14 cellular contexts compared by ENCODE assay signal in the genomic region with DNA sequence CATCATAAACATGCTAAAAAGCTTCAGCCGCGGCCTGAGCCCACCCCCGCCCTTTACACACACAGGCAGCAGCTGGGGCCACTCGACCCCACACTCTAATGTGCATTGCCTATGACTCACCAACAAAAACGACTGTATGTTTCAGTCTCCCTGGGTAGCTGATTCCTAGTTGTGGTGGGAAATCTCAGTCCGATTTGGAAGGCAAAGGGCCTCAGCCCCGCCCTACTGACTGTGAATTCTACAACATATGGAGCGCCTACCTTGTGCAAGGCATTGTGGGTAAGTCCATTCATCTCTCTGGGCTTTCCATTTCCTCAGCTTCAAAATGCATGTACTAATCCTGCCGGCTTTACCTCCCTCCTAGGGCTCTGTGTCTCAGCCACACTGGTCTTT.
DNase-seq lines count a peak whose midpoint lies in the region; ATAC-seq, FAIRE-seq and TF ChIP-seq lines count a peak whose summit lies in the region.
"Had no signal": no experiment of that assay in that cellular context is flagged by ENCODE, and none has a peak within 500 bp of the region (broad histone marks: within the 10 kb centered on the region; RNA-seq: fewer than 3 reads in every experiment).

No MANE protein-coding gene starts in this region.

- DNase-seq in EL (peak; percentile 69), NCI-H510A (lab: John Stamatoyannopoulos, UW) (peak; percentile 6), endodermal cell (no peak), neural progenitor cell (ENCODE audit: low spot score) (no peak), right cardiac atrium (no peak), small intestine (no peak)
- DNase-seq in stimulated activated naive CD4-positive, alpha-beta T cell treated with Interleukin-2 at 50 U/mL for 16 hours (lab: John Stamatoyannopoulos, UW): no peak
- DNase-seq: activated CD4-positive, alpha-beta T cell treated with anti-CD3 and anti-CD28 coated beads, Interleukin-2, amount 10 ng/mL, durations not matched to agents 24 days and 14 days; activated naive CD8-positive, alpha-beta T cell treated with anti-CD3 and anti-CD28 coated beads for 36 hours had no signal

- peak overlapping the region; percentile 38 for H3K27ac Mint-ChIP-seq in endodermal cell
- peak overlapping the region; percentile 96 for H3K27ac Mint-ChIP-seq in neural progenitor cell
- H3K27ac Mint-ChIP-seq: activated CD4-positive, alpha-beta T cell treated with anti-CD3 and anti-CD28 coated beads, Interleukin-2, amount 10 ng/mL, durations not matched to agents 24 days and 14 days; activated naive CD8-positive, alpha-beta T cell treated with anti-CD3 and anti-CD28 coated beads for 36 hours had no signal

- H3K27me3 Mint-ChIP-seq in endodermal cell (ENCODE audit: insufficient read depth): peaks cover 49% of the 10 kb centered on the region
- H3K27me3 Mint-ChIP-seq in neural progenitor cell (ENCODE audit: insufficient read depth, low read depth): peaks cover 7% of the 10 kb centered on the region
- H3K27me3 Mint-ChIP-seq: activated CD4-positive, alpha-beta T cell treated with anti-CD3 and anti-CD28 coated beads, Interleukin-2, amount 10 ng/mL, durations not matched to agents 24 days and 14 days had no signal

- no peak for ATAC-seq in right cardiac atrium
- no peak for ATAC-seq in GM21515 (IDR thresholded peaks at IDR 0.05; ENCODE audit: unreplicated experiment)

- no peaks in the 10 kb centered on the region for H3K9me3 Mint-ChIP-seq in endodermal cell
- H3K9me3 Mint-ChIP-seq in neural progenitor cell: no peaks in the 10 kb centered on the region
- H3K9me3 Mint-ChIP-seq: activated CD4-positive, alpha-beta T cell treated with anti-CD3 and anti-CD28 coated beads, Interleukin-2, amount 10 ng/mL, durations not matched to agents 24 days and 14 days; activated naive CD8-positive, alpha-beta T cell treated with anti-CD3 and anti-CD28 coated beads for 36 hours had no signal

- no peaks in the 10 kb centered on the region for H3K27me3 ChIP-seq in endodermal cell (ENCODE audit: control insufficient read depth, insufficient read depth, low read length, poor library complexity, severe bottlenecking)
- H3K27me3 ChIP-seq in neural progenitor cell: no peaks in the 10 kb centered on the region
- H3K27me3 ChIP-seq in right cardiac atrium (ENCODE audit: control insufficient read depth, insufficient read depth): no peaks in the 10 kb centered on the region
- no peaks in the 10 kb centered on the region for H3K27me3 ChIP-seq in small intestine (ENCODE audit: control insufficient read depth in 2 of 2, insufficient read depth in 2 of 2, low read length in 2 of 2)
- H3K27me3 ChIP-seq: upper lobe of left lung had no signal

- H3K4me1 ChIP-seq in endodermal cell (ENCODE audit: control insufficient read depth, insufficient read depth, low read length): no peaks in the 10 kb centered on the region
- peaks cover 7% of the 10 kb centered on the region for H3K4me1 ChIP-seq in neural progenitor cell
- H3K4me1 ChIP-seq in right cardiac atrium (ENCODE audit: control insufficient read depth, insufficient read depth, low read length): no peaks in the 10 kb centered on the region
- no peaks in the 10 kb centered on the region for H3K4me1 ChIP-seq in small intestine (ENCODE audit: control insufficient read depth in 2 of 2, insufficient read depth in 1 of 2, low read depth in 1 of 2, low read length in 1 of 2)
- H3K4me1 ChIP-seq: Caco-2, prostate gland had no signal

- no peak for TF ChIP-seq CTCF in endodermal cell (conservative IDR thresholded peaks at IDR 0.05)
- TF ChIP-seq CTCF in neural progenitor cell (IDR thresholded peaks at IDR 0.05): no peak

- intact Hi-C loops in right cardiac atrium (cut with DNase I): no loop called here

- H3K4me1 Mint-ChIP-seq in endodermal cell: peaks cover 27% of the 10 kb centered on the region
- peaks cover 41% of the 10 kb centered on the region for H3K4me1 Mint-ChIP-seq in neural progenitor cell
- H3K4me1 Mint-ChIP-seq: activated CD4-positive, alpha-beta T cell treated with anti-CD3 and anti-CD28 coated beads, Interleukin-2, amount 10 ng/mL, durations not matched to agents 24 days and 14 days; activated naive CD8-positive, alpha-beta T cell treated with anti-CD3 and anti-CD28 coated beads for 36 hours had no signal

- no peak overlapping the region for H3K27ac ChIP-seq in endodermal cell (ENCODE audit: low read depth, low read length)
- H3K27ac ChIP-seq in neural progenitor cell: no peak overlapping the region
- H3K27ac ChIP-seq in right cardiac atrium (ENCODE audit: low read length): no peak overlapping the region
- H3K27ac ChIP-seq in small intestine (ENCODE audit: low read depth in 1 of 2, low read length in 1 of 2): no peak overlapping the region
- H3K27ac ChIP-seq: prostate gland had no signal

- H3K9me3 ChIP-seq in endodermal cell (ENCODE audit: control insufficient read depth, low read length) (no peaks in the 10 kb centered on the region), neural progenitor cell (ENCODE audit: low read depth) (no peaks in the 10 kb centered on the region), right cardiac atrium (ENCODE audit: control insufficient read depth, low read length) (no peaks in the 10 kb centered on the region), small intestine (ENCODE audit: control insufficient read depth, low read depth) (no peaks in the 10 kb centered on the region)
- H3K9me3 ChIP-seq: Caco-2, prostate gland, upper lobe of left lung had no signal

- H3K4me3 Mint-ChIP-seq in endodermal cell (no peak overlapping the region), neural progenitor cell (peak overlapping the region; percentile 44)
- H3K4me3 Mint-ChIP-seq: activated CD4-positive, alpha-beta T cell treated with anti-CD3 and anti-CD28 coated beads, Interleukin-2, amount 10 ng/mL, durations not matched to agents 24 days and 14 days; activated naive CD8-positive, alpha-beta T cell treated with anti-CD3 and anti-CD28 coated beads for 36 hours had no signal

- no peak overlapping the region for H3K9ac ChIP-seq in endodermal cell (ENCODE audit: extremely low read depth, low read length, poor library complexity, severe bottlenecking)
- no peak overlapping the region for H3K9ac ChIP-seq in neural progenitor cell

- H3K36me3 ChIP-seq in endodermal cell (ENCODE audit: control insufficient read depth, insufficient read depth, low read length) (no peaks in the 10 kb centered on the region), neural progenitor cell (no peaks in the 10 kb centered on the region), small intestine (ENCODE audit: control insufficient read depth in 2 of 2, insufficient read depth in 2 of 2, low read length in 2 of 2) (no peaks in the 10 kb centered on the region)
- H3K36me3 ChIP-seq: prostate gland, upper lobe of left lung had no signal

- H4K20me1 ChIP-seq in neural progenitor cell (ENCODE audit: low read depth): no peaks in the 10 kb centered on the region

- no peak overlapping the region for H3K4me3 ChIP-seq in endodermal cell (ENCODE audit: low read length)
- H3K4me3 ChIP-seq in neural progenitor cell: no peak overlapping the region
- no peak overlapping the region for H3K4me3 ChIP-seq in right cardiac atrium (ENCODE audit: low read length)
- no peak overlapping the region for H3K4me3 ChIP-seq in small intestine (ENCODE audit: low read depth in 1 of 2, low read length in 2 of 2)
- H3K4me3 ChIP-seq: prostate gland, upper lobe of left lung had no signal

- FAIRE-seq in small intestine (lab: Jason Lieb, UNC): no peak
- FAIRE-seq: endometrium had no signal

- peak overlapping the region; percentile 79 for H2AFZ ChIP-seq in neural progenitor cell (replicated peaks)

- H3K36me3 Mint-ChIP-seq in endodermal cell (ENCODE audit: low read depth) (no peaks in the 10 kb centered on the region), neural progenitor cell (no peaks in the 10 kb centered on the region)
- H3K36me3 Mint-ChIP-seq: activated naive CD8-positive, alpha-beta T cell treated with anti-CD3 and anti-CD28 coated beads for 36 hours had no signal

- H3F3A ChIP-seq in neural progenitor cell (ENCODE audit: low read depth): no peaks in the 10 kb centered on the region

- H3K4me2 ChIP-seq in neural progenitor cell: no peak overlapping the region

- no peaks in the 10 kb centered on the region for H3K79me2 ChIP-seq in neural progenitor cell (ENCODE audit: low read depth)

- WGBS in endodermal cell (ENCODE audit: insufficient coverage in 1 of 2, insufficient read length in 1 of 2), 2 experiments: 68 to 82% methylated on average over 2 to 9 of the region's 9 CpGs
- WGBS in right cardiac atrium: 66% methylated on average over 9 of the region's 9 CpGs
- WGBS in small intestine, 3 donors: 33 to 42% (median 38%) methylated on average over 9 of the region's 9 CpGs

Comparison
In these comparisons a context has a peak if more than half of its experiments do, and no peak if none do; other contexts are left out.
1. DNase-seq: peak in EL (single experiment) and NCI-H510A (single experiment); none in endodermal cell (single experiment), neural progenitor cell (single experiment), right cardiac atrium (0 of 3), small intestine (single experiment) and stimulated activated naive CD4-positive, alpha-beta T cell treated with Interleukin-2 at 50 U/mL for 16 hours (single experiment).